8 cellular contexts compared by ENCODE assay signal in genomic region chr3:12954891-12955650, GRCh38.
A peak's percentile ranks its signal among the peaks of the same experiment; 100 is the strongest.
DNase-seq lines count a peak whose midpoint lies in the region; TF ChIP-seq lines count a peak whose summit lies in the region.

No MANE protein-coding gene starts in this region.

- no peak overlapping the region for H3K4me3 Mint-ChIP-seq in activated CD4-positive, alpha-beta T cell treated with anti-CD3 and anti-CD28 coated beads, Interleukin-2, amount 10 ng/mL, durations not matched to agents 7 days and 5 days

- peak overlapping the region; percentile 3 for H3K27ac ChIP-seq in adipose tissue (ENCODE audit: low read depth, low read length)

- no peak for TF ChIP-seq CTCF in LNCaP clone FGC (IDR thresholded peaks at IDR 0.05; ENCODE audit: control insufficient read depth, extremely low read depth, insufficient read depth)

- H3K9me3 Mint-ChIP-seq in activated CD4-positive, alpha-beta T cell treated with anti-CD3 and anti-CD28 coated beads, Interleukin-2, amount 10 ng/mL, durations not matched to agents 7 days and 5 days = no peaks in the 10 kb centered on the region

- peaks cover 38% of the 10 kb centered on the region for H3K4me1 Mint-ChIP-seq in activated CD4-positive, alpha-beta T cell treated with anti-CD3 and anti-CD28 coated beads, Interleukin-2, amount 10 ng/mL, durations not matched to agents 7 days and 5 days

- DNase-seq in activated CD4-positive, alpha-beta T cell treated with anti-CD3 and anti-CD28 coated beads, Interleukin-2, amount 50 U/mL, for 48 hours = peak; percentile 18 to 40
- no peak for DNase-seq in activated CD4-positive, alpha-beta T cell treated with anti-CD3 and anti-CD28 coated beads, Interleukin-2, amount 10 ng/mL, durations not matched to agents 7 days and 5 days
- DNase-seq in LNCaP clone FGC (ENCODE audit: low read depth) (peak; percentile 17), hepatic stellate cell (ENCODE audit: low spot score) (peak; percentile 66), globus pallidus (ENCODE audit: low spot score) (no peak), SK-N-DZ (ENCODE audit: low spot score) (no peak)
- peak; percentile 11 for DNase-seq in stimulated activated CD4-positive, alpha-beta T cell treated with anti-CD3 and anti-CD28 coated beads, Interleukin-4, amount 100 ng/mL, for 4 hours

- WGBS in adipose tissue, 3 donors = 23 to 32% (median 30%) methylated on average over 14 of the region's 14 CpGs

- CTCF ChIA-PET in activated CD4-positive, alpha-beta T cell treated with anti-CD3 and anti-CD28 coated beads, Interleukin-2, amount 10 ng/mL, durations not matched to agents 7 days and 5 days (lab: Charles Lee) = no interaction called here

- POLR2A ChIA-PET in activated CD4-positive, alpha-beta T cell treated with anti-CD3 and anti-CD28 coated beads, Interleukin-2, amount 10 ng/mL, durations not matched to agents 7 days and 5 days (lab: Charles Lee) = no interaction called here

- peaks cover 6% of the 10 kb centered on the region for H3K36me3 Mint-ChIP-seq in activated CD4-positive, alpha-beta T cell treated with anti-CD3 and anti-CD28 coated beads, Interleukin-2, amount 10 ng/mL, durations not matched to agents 7 days and 5 days (ENCODE audit: low read depth)

- H3K4me3 ChIP-seq in LNCaP clone FGC (ENCODE audit: low read depth, low read length) = no peak overlapping the region

- no peak overlapping the region for H3K27ac Mint-ChIP-seq in activated CD4-positive, alpha-beta T cell treated with anti-CD3 and anti-CD28 coated beads, Interleukin-2, amount 10 ng/mL, durations not matched to agents 7 days and 5 days

- no peaks in the 10 kb centered on the region for H3K27me3 Mint-ChIP-seq in activated CD4-positive, alpha-beta T cell treated with anti-CD3 and anti-CD28 coated beads, Interleukin-2, amount 10 ng/mL, durations not matched to agents 7 days and 5 days

Comparison
In these comparisons a context has a peak if more than half of its experiments do, and no peak if none do; other contexts are left out.
1. DNase-seq: peak in activated CD4-positive, alpha-beta T cell treated with anti-CD3 and anti-CD28 coated beads, Interleukin-2, amount 50 U/mL, for 48 hours (2 of 2), LNCaP clone FGC (single experiment), hepatic stellate cell (single experiment) and stimulated activated CD4-positive, alpha-beta T cell treated with anti-CD3 and anti-CD28 coated beads, Interleukin-4, amount 100 ng/mL, for 4 hours (2 of 2); none in activated CD4-positive, alpha-beta T cell treated with anti-CD3 and anti-CD28 coated beads, Interleukin-2, amount 10 ng/mL, durations not matched to agents 7 days and 5 days (single experiment), globus pallidus (single experiment) and SK-N-DZ (single experiment).